ENCODE assay signal across 14 cellular contexts in genomic region chr4:628821-629635, GRCh38. TPM values are rescaled to one million over a fixed set of nuclear protein-coding genes. Genes with fewer than 3 reads are reported as not detected.
"Had no signal": no experiment of that assay in that cellular context is flagged by ENCODE, and none has a peak within 500 bp of the region (broad histone marks: within the 10 kb centered on the region; RNA-seq: fewer than 3 reads in every experiment).

No MANE protein-coding gene starts in this region.

- H3K27ac Mint-ChIP-seq: activated naive CD4-positive, alpha-beta T cell treated with anti-CD3 and anti-CD28 coated beads, Interleukin-2, amount 10 ng/mL, durations not matched to agents 7 days and 5 days; activated T-helper 17 cell treated with anti-CD3 and anti-CD28 coated beads, Interleukin-2, amount 50 U/mL, for 72 hours; mesothelial cell of epicardium; stimulated activated naive CD8-positive, alpha-beta T cell treated with anti-CD3 and anti-CD28 coated beads, Interleukin-15, amount 100 ng/mL, for 72 hours had no signal

- H3K9me3 ChIP-seq: lower lobe of right lung, ovary, sigmoid colon, upper lobe of right lung had no signal

- H3K4me3 Mint-ChIP-seq: activated naive CD4-positive, alpha-beta T cell treated with anti-CD3 and anti-CD28 coated beads, Interleukin-2, amount 10 ng/mL, durations not matched to agents 7 days and 5 days; activated T-helper 17 cell treated with anti-CD3 and anti-CD28 coated beads, Interleukin-2, amount 50 U/mL, for 72 hours; mesothelial cell of epicardium; stimulated activated naive CD8-positive, alpha-beta T cell treated with anti-CD3 and anti-CD28 coated beads, Interleukin-15, amount 100 ng/mL, for 72 hours had no signal

- H3K36me3 Mint-ChIP-seq: activated naive CD4-positive, alpha-beta T cell treated with anti-CD3 and anti-CD28 coated beads, Interleukin-2, amount 10 ng/mL, durations not matched to agents 7 days and 5 days; mesothelial cell of epicardium had no signal

- H3K27me3 ChIP-seq: cardiac muscle cell, ovary had no signal

- H3K4me1 ChIP-seq: lower lobe of right lung, sigmoid colon, upper lobe of right lung had no signal

- H3K27me3 Mint-ChIP-seq: activated naive CD4-positive, alpha-beta T cell treated with anti-CD3 and anti-CD28 coated beads, Interleukin-2, amount 10 ng/mL, durations not matched to agents 7 days and 5 days; activated T-helper 17 cell treated with anti-CD3 and anti-CD28 coated beads, Interleukin-2, amount 50 U/mL, for 72 hours had no signal

- ATAC-seq: activated T-helper 17 cell treated with anti-CD3 and anti-CD28 coated beads, Interleukin-2, amount 50 U/mL, for 72 hours; esophagus mucosa; stimulated activated naive CD8-positive, alpha-beta T cell treated with anti-CD3 and anti-CD28 coated beads, Interleukin-15, amount 100 ng/mL, for 72 hours; upper lobe of right lung had no signal

- H3K4me3 ChIP-seq: cardiac muscle cell, lower lobe of right lung, ovary, sigmoid colon, upper lobe of right lung had no signal

- H3K27ac ChIP-seq: cardiac muscle cell, lower lobe of right lung, ovary, sigmoid colon, upper lobe of right lung had no signal

- H3K36me3 ChIP-seq: cardiac muscle cell, lower lobe of right lung, ovary, sigmoid colon, upper lobe of right lung had no signal

- H3K4me1 Mint-ChIP-seq: activated naive CD4-positive, alpha-beta T cell treated with anti-CD3 and anti-CD28 coated beads, Interleukin-2, amount 10 ng/mL, durations not matched to agents 7 days and 5 days; activated T-helper 17 cell treated with anti-CD3 and anti-CD28 coated beads, Interleukin-2, amount 50 U/mL, for 72 hours; mesothelial cell of epicardium; stimulated activated naive CD8-positive, alpha-beta T cell treated with anti-CD3 and anti-CD28 coated beads, Interleukin-15, amount 100 ng/mL, for 72 hours had no signal

- DNase-seq: activated CD4-positive, alpha-beta T cell treated with anti-CD3 and anti-CD28 coated beads, Interleukin-2, amount 50 U/mL, for 48 hours; activated CD4-positive, CD25-positive, alpha-beta regulatory T cell treated with anti-CD3 and anti-CD28 coated beads, Interleukin-2, amount 50 U/mL, for 72 hours; activated naive CD4-positive, alpha-beta T cell treated with anti-CD3 and anti-CD28 coated beads, Interleukin-2, amount 10 ng/mL, durations not matched to agents 7 days and 5 days; kidney glomerular epithelial cell; lower lobe of right lung; ovary; stimulated activated CD4-positive, alpha-beta T cell treated with anti-CD3 and anti-CD28 coated beads, Interleukin-1b, Interleukin-23, amount 100 ng/mL, for 48 hours; stimulated activated naive CD8-positive, alpha-beta T cell treated with anti-CD3 and anti-CD28 coated beads, Interleukin-15, amount 100 ng/mL, for 72 hours had no signal

RNA-seq across cellular contexts. Expression of gene TMEM271, which starts 52.9 kb away (rescaled TPM):
- total RNA-seq: activated T-helper 17 cell treated with anti-CD3 and anti-CD28 coated beads, Interleukin-2, amount 50 U/mL, for 72 hours; cardiac muscle cell; esophagus mucosa; lower lobe of right lung; mesothelial cell of epicardium; ovary; upper lobe of right lung had no signal
